18 cellular contexts compared by ENCODE assay signal in the genomic region with DNA sequence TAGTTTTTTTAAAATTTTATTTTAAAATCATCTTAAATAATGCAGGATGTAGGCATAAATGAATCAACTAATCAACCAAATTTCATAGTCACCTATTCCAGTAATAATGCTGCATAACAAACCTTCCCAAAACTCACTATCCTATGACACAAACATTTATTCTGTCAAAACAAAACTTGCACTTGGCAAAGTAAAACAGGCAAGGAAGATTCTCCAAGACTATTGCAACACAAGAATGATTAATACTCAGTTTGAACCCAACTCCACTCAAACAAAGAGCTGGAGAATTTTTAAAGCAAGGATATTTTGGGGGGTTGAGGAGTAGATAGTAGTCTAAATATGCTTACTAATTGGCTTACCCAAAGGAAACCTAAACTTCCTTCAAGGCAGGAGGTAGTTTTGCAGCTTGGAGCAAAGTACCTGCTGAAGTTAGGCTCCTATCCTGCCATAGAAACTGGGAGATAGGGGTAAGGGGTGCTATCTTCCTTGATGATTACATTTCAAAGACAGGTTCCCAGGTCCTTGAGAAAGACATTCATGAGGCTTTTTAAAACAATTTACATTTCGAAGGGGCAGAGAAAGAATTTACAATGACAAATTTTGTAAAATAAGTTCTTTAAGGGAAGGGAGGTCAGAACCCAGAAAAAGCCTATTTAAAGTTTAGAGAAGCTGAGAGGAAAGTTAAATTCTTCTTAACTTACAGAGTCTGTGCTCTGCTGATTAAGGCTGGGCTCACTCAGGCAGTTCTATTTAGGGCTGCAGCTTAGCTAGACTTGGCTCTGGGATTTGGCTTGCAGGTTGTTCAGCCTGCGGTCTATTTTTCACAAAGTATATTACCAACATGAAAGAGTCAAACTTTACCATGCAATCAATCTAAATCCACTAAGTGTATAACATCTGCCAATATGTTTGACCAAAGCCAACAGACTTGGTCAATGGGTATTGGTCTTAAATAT.
"Had no signal": no experiment of that assay in that cellular context is flagged by ENCODE, and none has a peak within 500 bp of the region (broad histone marks: within the 10 kb centered on the region; RNA-seq: fewer than 3 reads in every experiment).

No MANE protein-coding gene starts in this region.

- H3K4me3 Mint-ChIP-seq: activated B cell treated with CpG ODN at 0.5 μM for 24 hours; activated CD4-positive, alpha-beta T cell treated with anti-CD3 and anti-CD28 coated beads for 36 hours; activated naive CD8-positive, alpha-beta T cell treated with anti-CD3 and anti-CD28 coated beads for 36 hours; natural killer cell treated with Interleukin-12 subunit alpha and Interleukin-12 subunit beta and Interleukin-15 and Interleukin-18, amount 100 ng/mL, for 72 hours had no signal

- H3K27me3 Mint-ChIP-seq: activated B cell treated with CpG ODN at 0.5 μM for 24 hours; activated CD4-positive, alpha-beta T cell treated with anti-CD3 and anti-CD28 coated beads for 36 hours; natural killer cell treated with Interleukin-12 subunit alpha and Interleukin-12 subunit beta and Interleukin-15 and Interleukin-18, amount 100 ng/mL, for 72 hours; progenitor cell of endocrine pancreas had no signal

- H3K4me1 Mint-ChIP-seq: activated B cell treated with CpG ODN at 0.5 μM for 24 hours; activated CD4-positive, alpha-beta T cell treated with anti-CD3 and anti-CD28 coated beads for 36 hours; activated naive CD8-positive, alpha-beta T cell treated with anti-CD3 and anti-CD28 coated beads for 36 hours had no signal

- H3K4me1 ChIP-seq: thyroid gland had no signal

- FAIRE-seq: astrocyte had no signal

- H3K27ac Mint-ChIP-seq: activated B cell treated with CpG ODN at 0.5 μM for 24 hours; activated CD4-positive, alpha-beta T cell treated with anti-CD3 and anti-CD28 coated beads for 36 hours; activated naive CD8-positive, alpha-beta T cell treated with anti-CD3 and anti-CD28 coated beads for 36 hours; natural killer cell treated with Interleukin-12 subunit alpha and Interleukin-12 subunit beta and Interleukin-15 and Interleukin-18, amount 100 ng/mL, for 72 hours; progenitor cell of endocrine pancreas had no signal

- H3K9me3 Mint-ChIP-seq: activated B cell treated with CpG ODN at 0.5 μM for 24 hours; activated naive CD8-positive, alpha-beta T cell treated with anti-CD3 and anti-CD28 coated beads for 36 hours; natural killer cell treated with Interleukin-12 subunit alpha and Interleukin-12 subunit beta and Interleukin-15 and Interleukin-18, amount 100 ng/mL, for 72 hours had no signal

- DNase-seq: activated B cell treated with CpG ODN at 0.5 μM for 24 hours; activated CD4-positive, alpha-beta T cell treated with anti-CD3 and anti-CD28 coated beads for 36 hours; activated CD4-positive, alpha-beta T cell treated with anti-CD3 and anti-CD28 coated beads, Interleukin-2, amount 50 U/mL, for 4 hours; activated naive CD4-positive, alpha-beta T cell treated with Interleukin-2 at 50 U/mL for 16 hours; activated naive CD8-positive, alpha-beta T cell treated with anti-CD3 and anti-CD28 coated beads for 36 hours; activated T-cell treated with anti-CD3 and anti-CD28 coated beads, Interleukin-2, amount 50 U/mL, for 48 hours; cerebellar nuclear complex; foreskin melanocyte; retina; stimulated activated CD4-positive, alpha-beta T cell treated with anti-CD3 and anti-CD28 coated beads, Interleukin-12 subunit alpha, Interleukin-12 subunit beta, amount 100 ng/mL, for 4 hours; stimulated activated CD4-positive, alpha-beta T cell treated with anti-CD3 and anti-CD28 coated beads, Interleukin-4, amount 100 ng/mL, for 4 hours; stimulated activated naive CD8-positive, alpha-beta T cell treated with anti-CD3 and anti-CD28 coated beads, Interleukin-15, Interleukin-2, amounts not matched to agents 100 U/mL and 50 U/mL, for 24 hours; T-helper 9 cell; thyroid gland had no signal

- ATAC-seq: activated CD4-positive, alpha-beta T cell treated with anti-CD3 and anti-CD28 coated beads for 36 hours; natural killer cell treated with Interleukin-12 subunit alpha and Interleukin-12 subunit beta and Interleukin-15 and Interleukin-18, amount 100 ng/mL, for 72 hours; stimulated activated naive CD8-positive, alpha-beta T cell treated with anti-CD3 and anti-CD28 coated beads, Interleukin-15, Interleukin-2, amounts not matched to agents 100 U/mL and 50 U/mL, for 24 hours had no signal

- H3K36me3 Mint-ChIP-seq: activated naive CD8-positive, alpha-beta T cell treated with anti-CD3 and anti-CD28 coated beads for 36 hours; natural killer cell treated with Interleukin-12 subunit alpha and Interleukin-12 subunit beta and Interleukin-15 and Interleukin-18, amount 100 ng/mL, for 72 hours had no signal

- H3K4me3 ChIP-seq: coronary artery, thyroid gland had no signal

- H3K9me3 ChIP-seq: thyroid gland had no signal

- H3K27me3 ChIP-seq: thyroid gland had no signal

- H3K36me3 ChIP-seq: thyroid gland had no signal

- H3K27ac ChIP-seq: thyroid gland had no signal
